In the genomic region with DNA sequence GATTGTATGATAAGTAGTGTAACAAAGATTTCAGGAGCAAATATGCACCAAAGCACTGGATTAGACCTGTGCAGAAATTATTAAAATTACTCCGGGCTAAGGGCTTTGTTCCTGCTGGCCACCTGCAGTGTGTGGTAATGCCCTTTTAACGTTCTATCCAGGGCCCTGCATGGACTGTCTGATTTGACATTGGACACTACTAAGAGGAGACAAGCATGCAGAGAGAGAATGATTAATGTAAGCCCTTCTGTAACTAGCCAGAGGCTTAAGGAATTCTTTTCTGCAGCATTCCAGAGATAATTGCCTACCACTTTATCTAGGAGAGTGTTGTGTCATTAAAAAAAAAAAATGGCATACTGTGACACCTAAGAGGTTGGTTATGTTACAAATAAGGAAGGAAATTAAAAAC, we compare ENCODE assay signal across 10 cellular contexts.
DNase-seq lines count a peak whose midpoint lies in the region; ATAC-seq and TF ChIP-seq lines count a peak whose summit lies in the region.
"Had no signal": no experiment of that assay in that cellular context is flagged by ENCODE, and none has a peak within 500 bp of the region (broad histone marks: within the 10 kb centered on the region; RNA-seq: fewer than 3 reads in every experiment).

No MANE protein-coding gene starts in this region.

- peak overlapping the region; percentile 3; the same call in 1 of the 2 replicates for H3K4me3 Mint-ChIP-seq in WTC11

- CTCF ChIA-PET in WTC11 (lab: Charles Lee), result no interaction called here

- no peaks in the 10 kb centered on the region for H3K9me3 ChIP-seq in HUES64 (ENCODE audit: insufficient read depth, low read depth, low read length)

- peaks cover 55% of the 10 kb centered on the region for H3K4me1 Mint-ChIP-seq in WTC11

- H3K27me3 ChIP-seq in HUES64 (ENCODE audit: insufficient read depth, low read length), result no peaks in the 10 kb centered on the region

- peak; percentile 78 for ATAC-seq in WTC11
- ATAC-seq in sciatic nerve, result no peak

- H3K9me3 Mint-ChIP-seq in WTC11, result no peaks in the 10 kb centered on the region

- no peak overlapping the region for H3K4me3 ChIP-seq in HUES64 (ENCODE audit: low read length)

- POLR2A ChIA-PET in WTC11 (lab: Charles Lee), result no interaction called here

- no peaks in the 10 kb centered on the region for H3K36me3 Mint-ChIP-seq in WTC11

- peaks cover 62% of the 10 kb centered on the region for H3K4me1 ChIP-seq in HUES64 (ENCODE audit: insufficient read depth, low read length)

- intact Hi-C loops in sciatic nerve (cut with DNase I), result no loop called here

- no peak for TF ChIP-seq CTCF in WTC11 (IDR thresholded peaks at IDR 0.05)

- WGBS in HUES64, result 41% methylated on average over 2 of the region's 2 CpGs

- in situ Hi-C loops in ACHN (cut with HindIII; ENCODE audit: low pct_ligation_motif_present, low pct_unique_long_range_greater_than_20kb, low sequenced_read_pairs), result no loop called here

- H3K27me3 Mint-ChIP-seq in WTC11 (ENCODE audit: low read depth), result no peaks in the 10 kb centered on the region

- H3K36me3 ChIP-seq in HUES64 (ENCODE audit: insufficient read depth, low read length), result no peaks in the 10 kb centered on the region

- 0 out of 2 replicates have a peak overlapping the region, but pooled peaks have one; percentile 8 for H3K27ac ChIP-seq in HUES64 (ENCODE audit: low read depth, low read length)

- H3K9ac ChIP-seq in HUES64 (ENCODE audit: low read depth, low read length), result no peak overlapping the region

- no peak overlapping the region for H3K27ac Mint-ChIP-seq in WTC11

- DNase-seq in ACHN, result peak; percentile 56
- no peak for DNase-seq in WTC11 (ENCODE audit: low spot score)
- DNase-seq in kidney glomerular epithelial cell (lab: John Stamatoyannopoulos, UW), result peak; percentile 31
- no peak for DNase-seq in GOT3 (lab: John Stamatoyannopoulos, UW)
- DNase-seq in NK-92 treated with Interleukin-12 subunit alpha and Interleukin-12 subunit beta, amount 100 ng/mL, for 24 hours (lab: John Stamatoyannopoulos, UW), result no peak
- DNase-seq in sciatic nerve (ENCODE audit: low spot score), result no peak
- DNase-seq in hepatic stellate cell (ENCODE audit: low spot score), result no peak
- DNase-seq: activated T-cell treated with anti-CD3 and anti-CD28 coated beads, Interleukin-2, amount 50 U/mL, for 48 hours; erythroblast had no signal

TF ChIP-seq in WTC11, 78 proteins besides CTCF, POLR2A, EP300 and RAD21:
- no peak for TF ChIP-seq SMAD3 (CRISPR knock-in tag; IDR thresholded peaks at IDR 0.05; ENCODE audit: borderline replicate concordance)
- TF ChIP-seq, protein P1, sequence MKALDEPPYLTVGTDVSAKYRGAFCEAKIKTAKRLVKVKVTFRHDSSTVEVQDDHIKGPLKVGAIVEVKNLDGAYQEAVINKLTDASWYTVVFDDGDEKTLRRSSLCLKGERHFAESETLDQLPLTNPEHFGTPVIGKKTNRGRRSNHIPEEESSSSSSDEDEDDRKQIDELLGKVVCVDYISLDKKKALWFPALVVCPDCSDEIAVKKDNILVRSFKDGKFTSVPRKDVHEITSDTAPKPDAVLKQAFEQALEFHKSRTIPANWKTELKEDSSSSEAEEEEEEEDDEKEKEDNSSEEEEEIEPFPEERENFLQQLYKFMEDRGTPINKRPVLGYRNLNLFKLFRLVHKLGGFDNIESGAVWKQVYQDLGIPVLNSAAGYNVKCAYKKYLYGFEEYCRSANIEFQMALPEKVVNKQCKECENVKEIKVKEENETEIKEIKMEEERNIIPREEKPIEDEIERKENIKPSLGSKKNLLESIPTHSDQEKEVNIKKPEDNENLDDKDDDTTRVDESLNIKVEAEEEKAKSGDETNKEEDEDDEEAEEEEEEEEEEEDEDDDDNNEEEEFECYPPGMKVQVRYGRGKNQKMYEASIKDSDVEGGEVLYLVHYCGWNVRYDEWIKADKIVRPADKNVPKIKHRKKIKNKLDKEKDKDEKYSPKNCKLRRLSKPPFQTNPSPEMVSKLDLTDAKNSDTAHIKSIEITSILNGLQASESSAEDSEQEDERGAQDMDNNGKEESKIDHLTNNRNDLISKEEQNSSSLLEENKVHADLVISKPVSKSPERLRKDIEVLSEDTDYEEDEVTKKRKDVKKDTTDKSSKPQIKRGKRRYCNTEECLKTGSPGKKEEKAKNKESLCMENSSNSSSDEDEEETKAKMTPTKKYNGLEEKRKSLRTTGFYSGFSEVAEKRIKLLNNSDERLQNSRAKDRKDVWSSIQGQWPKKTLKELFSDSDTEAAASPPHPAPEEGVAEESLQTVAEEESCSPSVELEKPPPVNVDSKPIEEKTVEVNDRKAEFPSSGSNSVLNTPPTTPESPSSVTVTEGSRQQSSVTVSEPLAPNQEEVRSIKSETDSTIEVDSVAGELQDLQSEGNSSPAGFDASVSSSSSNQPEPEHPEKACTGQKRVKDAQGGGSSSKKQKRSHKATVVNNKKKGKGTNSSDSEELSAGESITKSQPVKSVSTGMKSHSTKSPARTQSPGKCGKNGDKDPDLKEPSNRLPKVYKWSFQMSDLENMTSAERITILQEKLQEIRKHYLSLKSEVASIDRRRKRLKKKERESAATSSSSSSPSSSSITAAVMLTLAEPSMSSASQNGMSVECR (CRISPR knock-in tag; IDR thresholded peaks at IDR 0.05; ENCODE audit: borderline replicate concordance), result no peak
- no peak for TF ChIP-seq OVOL2 (CRISPR knock-in tag; IDR thresholded peaks at IDR 0.05; ENCODE audit: borderline replicate concordance)
- no peak for TF ChIP-seq NR2C2 (CRISPR knock-in tag; IDR thresholded peaks at IDR 0.05)
- TF ChIP-seq FOXJ3 (CRISPR knock-in tag; IDR thresholded peaks at IDR 0.05; ENCODE audit: borderline replicate concordance), result no peak
- TF ChIP-seq GTF2I (CRISPR knock-in tag; conservative IDR thresholded peaks at IDR 0.05), result no peak
- TF ChIP-seq, protein P2, sequence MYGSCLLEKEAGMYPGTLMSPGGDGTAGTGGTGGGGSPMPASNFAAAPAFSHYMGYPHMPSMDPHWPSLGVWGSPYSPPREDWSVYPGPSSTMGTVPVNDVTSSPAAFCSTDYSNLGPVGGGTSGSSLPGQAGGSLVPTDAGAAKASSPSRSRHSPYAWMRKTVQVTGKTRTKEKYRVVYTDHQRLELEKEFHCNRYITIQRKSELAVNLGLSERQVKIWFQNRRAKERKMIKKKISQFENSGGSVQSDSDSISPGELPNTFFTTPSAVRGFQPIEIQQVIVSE (CRISPR knock-in tag; IDR thresholded peaks at IDR 0.05; ENCODE audit: borderline replicate concordance), result no peak
- TF ChIP-seq, protein P3, sequence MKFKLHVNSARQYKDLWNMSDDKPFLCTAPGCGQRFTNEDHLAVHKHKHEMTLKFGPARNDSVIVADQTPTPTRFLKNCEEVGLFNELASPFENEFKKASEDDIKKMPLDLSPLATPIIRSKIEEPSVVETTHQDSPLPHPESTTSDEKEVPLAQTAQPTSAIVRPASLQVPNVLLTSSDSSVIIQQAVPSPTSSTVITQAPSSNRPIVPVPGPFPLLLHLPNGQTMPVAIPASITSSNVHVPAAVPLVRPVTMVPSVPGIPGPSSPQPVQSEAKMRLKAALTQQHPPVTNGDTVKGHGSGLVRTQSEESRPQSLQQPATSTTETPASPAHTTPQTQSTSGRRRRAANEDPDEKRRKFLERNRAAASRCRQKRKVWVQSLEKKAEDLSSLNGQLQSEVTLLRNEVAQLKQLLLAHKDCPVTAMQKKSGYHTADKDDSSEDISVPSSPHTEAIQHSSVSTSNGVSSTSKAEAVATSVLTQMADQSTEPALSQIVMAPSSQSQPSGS (CRISPR knock-in tag; IDR thresholded peaks at IDR 0.05; ENCODE audit: borderline replicate concordance, low read depth), result no peak
- TF ChIP-seq NR3C1 (CRISPR knock-in tag; conservative IDR thresholded peaks at IDR 0.05; ENCODE audit: low read depth), result no peak
- TF ChIP-seq ZNF219 (CRISPR knock-in tag; IDR thresholded peaks at IDR 0.05; ENCODE audit: borderline replicate concordance), result no peak
- TF ChIP-seq, protein P4, sequence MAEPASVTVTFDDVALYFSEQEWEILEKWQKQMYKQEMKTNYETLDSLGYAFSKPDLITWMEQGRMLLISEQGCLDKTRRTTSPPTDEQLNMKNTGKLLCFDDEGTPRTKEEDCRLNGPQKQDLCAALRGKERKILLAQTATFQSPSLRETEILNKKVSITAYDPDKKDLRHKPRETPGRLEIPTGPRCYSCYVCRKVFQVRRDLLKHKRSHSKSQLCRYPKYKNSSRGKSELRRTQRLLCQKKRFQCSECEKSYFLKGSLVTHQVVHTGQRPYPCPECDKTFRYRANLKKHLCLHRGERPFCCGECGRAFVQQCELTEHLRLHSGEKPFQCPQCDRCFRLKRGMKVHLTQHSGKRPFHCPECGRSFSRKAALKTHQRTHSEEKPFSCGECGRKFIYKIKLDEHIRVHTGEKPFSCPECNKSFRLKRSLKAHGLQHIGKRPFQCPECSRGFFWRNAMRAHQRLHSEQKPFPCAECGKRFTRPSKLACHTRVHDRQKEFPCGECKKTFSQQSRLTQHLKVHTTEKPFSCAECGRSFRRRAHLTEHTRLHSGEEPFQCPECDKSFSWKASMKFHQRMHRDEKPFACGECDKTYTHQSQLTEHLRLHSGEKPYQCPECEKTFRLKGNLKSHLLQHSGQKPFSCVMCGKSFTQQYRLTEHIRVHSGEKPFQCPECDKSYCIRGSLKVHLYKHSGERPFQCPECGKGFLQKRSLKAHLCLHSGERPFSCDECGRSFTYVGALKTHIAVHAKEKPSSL (CRISPR knock-in tag; conservative IDR thresholded peaks at IDR 0.05), result no peak
- no peak for TF ChIP-seq ZNF671 (CRISPR knock-in tag; IDR thresholded peaks at IDR 0.05)
- TF ChIP-seq ATF1 (CRISPR knock-in tag; IDR thresholded peaks at IDR 0.05), result no peak
- no peak for TF ChIP-seq GABPB1 (CRISPR knock-in tag; IDR thresholded peaks at IDR 0.05)
- no peak for TF ChIP-seq FOXP1 (CRISPR knock-in tag; IDR thresholded peaks at IDR 0.05; ENCODE audit: borderline replicate concordance)

Comparison
In these comparisons a context has a peak if more than half of its experiments do, and no peak if none do; other contexts are left out.
1. DNase-seq: peak in ACHN (single experiment) and kidney glomerular epithelial cell (single experiment); none in WTC11 (single experiment), GOT3 (single experiment), NK-92 treated with Interleukin-12 subunit alpha and Interleukin-12 subunit beta, amount 100 ng/mL, for 24 hours (single experiment), sciatic nerve (single experiment) and hepatic stellate cell (single experiment).